1 cellular context compared by ENCODE assay signal in the genomic region with DNA sequence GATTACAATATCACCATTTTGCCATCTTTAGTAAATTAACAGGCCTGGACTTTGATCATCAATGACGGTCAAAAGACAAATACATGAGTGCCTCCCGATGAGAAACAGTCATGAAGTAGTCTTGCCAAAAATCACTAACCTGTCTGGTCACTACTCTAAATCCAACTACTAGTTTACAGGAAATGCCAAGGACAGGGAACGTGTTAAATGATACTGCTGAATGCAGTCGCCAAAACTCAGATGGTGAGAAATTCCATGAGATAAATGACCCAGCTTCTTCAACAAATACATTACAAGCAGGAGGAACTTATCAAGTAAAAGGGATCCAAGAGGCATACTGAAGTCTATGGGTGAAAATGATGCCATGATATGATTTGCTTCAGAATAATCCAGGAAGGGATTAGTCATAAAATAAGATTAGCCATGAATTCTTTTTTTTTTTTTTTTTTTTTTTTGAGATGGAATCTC.
TF ChIP-seq lines count a peak whose summit lies in the region.

No MANE protein-coding gene starts in this region.

TF ChIP-seq in endothelial cell of umbilical vein, 7 proteins besides CTCF, POLR2A, EP300 and RAD21:
- peak; percentile 37 for TF ChIP-seq GATA2 (IDR thresholded peaks at IDR 0.05; ENCODE audit: insufficient read depth, insufficient read length, low read depth, low read length)
- TF ChIP-seq POLR2AphosphoS5 (IDR thresholded peaks at IDR 0.05; ENCODE audit: insufficient read depth, low read depth, low read length): no peak
- peak; percentile 3 for TF ChIP-seq JUN (IDR thresholded peaks at IDR 0.05; ENCODE audit: borderline replicate concordance, insufficient read depth, insufficient read length, low read depth)
